In the genomic region with DNA sequence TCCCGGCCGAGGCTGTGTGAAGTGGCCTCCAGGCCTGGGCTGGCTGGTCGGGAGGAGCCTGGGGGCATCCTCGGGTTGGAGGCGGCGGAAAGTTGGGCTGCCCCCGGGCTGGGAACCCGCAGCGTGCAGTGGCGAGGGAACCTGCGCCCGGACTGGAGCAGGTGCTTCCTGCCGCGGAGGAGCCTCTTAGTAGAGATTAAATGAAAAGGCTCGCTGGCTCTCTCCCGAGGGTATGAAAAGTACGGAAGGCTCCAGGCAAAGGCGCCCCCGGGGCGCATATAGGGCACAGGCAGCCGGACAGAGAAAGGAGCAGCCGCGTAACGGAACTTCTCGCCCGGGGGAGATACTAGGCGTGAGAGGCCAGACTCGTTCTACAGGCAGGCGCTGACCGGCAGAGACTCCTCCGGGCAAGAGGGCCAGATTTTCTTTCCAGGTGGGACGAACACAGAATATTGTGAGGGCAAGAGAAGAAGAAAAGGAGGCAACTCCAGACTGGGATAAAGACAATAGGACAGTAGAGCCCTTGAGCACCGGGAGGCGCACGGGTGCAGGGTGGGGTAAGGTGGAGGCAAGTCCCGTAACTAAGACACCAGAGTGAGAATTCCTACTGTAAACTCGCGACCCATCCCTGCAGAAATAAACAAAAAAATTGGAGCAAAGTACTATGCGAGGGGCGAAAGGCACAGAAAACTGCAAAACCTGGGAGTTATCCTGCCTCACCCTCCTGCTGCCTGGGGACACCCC, we compare ENCODE assay signal across 1 cellular context.
TF ChIP-seq lines count a peak whose summit lies in the region.

No MANE protein-coding gene starts in this region.

TF ChIP-seq in H1, 55 proteins besides CTCF, POLR2A, EP300 and RAD21 (continued from another document):
- TF ChIP-seq BACH1 (IDR thresholded peaks at IDR 0.05; ENCODE audit: low read length) = no peak; the same call in 1 of the 2 replicates
- TF ChIP-seq TEAD4 (IDR thresholded peaks at IDR 0.05; ENCODE audit: low read depth, low read length) = no peak
- TF ChIP-seq ATF3 (IDR thresholded peaks at IDR 0.05; ENCODE audit: insufficient read depth, low read depth, low read length) = no peak
- TF ChIP-seq CHD2 (IDR thresholded peaks at IDR 0.05; ENCODE audit: low read length) = no peak
- no peak for TF ChIP-seq TCF12 (IDR thresholded peaks at IDR 0.05; ENCODE audit: low read depth, low read length)
- TF ChIP-seq SP1 (IDR thresholded peaks at IDR 0.05; ENCODE audit: low read depth, low read length) = no peak
- TF ChIP-seq POLR2AphosphoS5 (IDR thresholded peaks at IDR 0.05; ENCODE audit: low read depth, low read length) = no peak
- no peak for TF ChIP-seq CHD1 (IDR thresholded peaks at IDR 0.05; ENCODE audit: low read depth, low read length)
- TF ChIP-seq NANOG (IDR thresholded peaks at IDR 0.05; ENCODE audit: insufficient read depth, low read depth, low read length, poor library complexity, severe bottlenecking) = no peak
- 0 out of 4 replicates have a peak, but pooled peaks of 1 of the 2 experiments have one; percentile 1 for TF ChIP-seq SIN3A (conservative IDR thresholded peaks at IDR 0.05 in 1 of 2, IDR thresholded peaks at IDR 0.05 in 1 of 2; ENCODE audit: low read depth in 1 of 2, low read length in 2 of 2)
- no peak for TF ChIP-seq BRCA1 (IDR thresholded peaks at IDR 0.05; ENCODE audit: low read depth, low read length)
- no peak for TF ChIP-seq TAF1 (IDR thresholded peaks at IDR 0.05; ENCODE audit: low read depth, low read length)
- TF ChIP-seq HDAC2 (IDR thresholded peaks at IDR 0.05; ENCODE audit: borderline replicate concordance in 1 of 2, low read depth in 2 of 2, low read length in 2 of 2) = peak in 1 of 2 experiments; percentile 68; a peak in 1 of 4 replicates
- TF ChIP-seq KDM1A (IDR thresholded peaks at IDR 0.05; ENCODE audit: borderline replicate concordance, low read length) = peak; percentile 49; the same call in 1 of the 2 replicates
- no peak for TF ChIP-seq RFX5 (IDR thresholded peaks at IDR 0.05; ENCODE audit: borderline replicate concordance, low read depth, low read length)
- TF ChIP-seq RBBP5 (IDR thresholded peaks at IDR 0.05; ENCODE audit: borderline replicate concordance, low read depth, low read length) = peak; percentile 3; the same call in 1 of the 2 replicates
- no peak for TF ChIP-seq SP4 (IDR thresholded peaks at IDR 0.05; ENCODE audit: low read length)
- no peak for TF ChIP-seq CBX5 (IDR thresholded peaks at IDR 0.05; ENCODE audit: low read depth, low read length)
- TF ChIP-seq ATF2 (IDR thresholded peaks at IDR 0.05; ENCODE audit: low read length) = no peak
- no peak for TF ChIP-seq FOSL1 (IDR thresholded peaks at IDR 0.05; ENCODE audit: insufficient read depth, low read depth, low read length)
- TF ChIP-seq JUN (IDR thresholded peaks at IDR 0.05; ENCODE audit: low read depth, low read length) = no peak
- TF ChIP-seq EZH2 (IDR thresholded peaks at IDR 0.05; ENCODE audit: low read depth, low read length, severe bottlenecking) = peak; percentile 44
- TF ChIP-seq CEBPB (IDR thresholded peaks at IDR 0.05; ENCODE audit: low read depth, low read length) = no peak
- TF ChIP-seq ZNF274 (IDR thresholded peaks at IDR 0.05; ENCODE audit: borderline replicate concordance, extremely low read depth, low read length) = no peak
- TF ChIP-seq JUND (IDR thresholded peaks at IDR 0.05; ENCODE audit: low read length) = no peak
- TF ChIP-seq, protein P1, sequence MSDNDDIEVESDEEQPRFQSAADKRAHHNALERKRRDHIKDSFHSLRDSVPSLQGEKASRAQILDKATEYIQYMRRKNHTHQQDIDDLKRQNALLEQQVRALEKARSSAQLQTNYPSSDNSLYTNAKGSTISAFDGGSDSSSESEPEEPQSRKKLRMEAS (IDR thresholded peaks at IDR 0.05) = no peak
- TF ChIP-seq GABPA (IDR thresholded peaks at IDR 0.05; ENCODE audit: borderline replicate concordance, insufficient read depth, low read length) = no peak
- TF ChIP-seq CTBP2 (IDR thresholded peaks at IDR 0.05; ENCODE audit: borderline replicate concordance, insufficient read depth, insufficient read length, low read length) = peak; percentile 29
- no peak for TF ChIP-seq YY1 (IDR thresholded peaks at IDR 0.05; ENCODE audit: low read depth, low read length)
- TF ChIP-seq RXRA (IDR thresholded peaks at IDR 0.05; ENCODE audit: insufficient read depth, low read depth, low read length) = no peak
